1 cellular context compared by ENCODE assay signal in the genomic region with DNA sequence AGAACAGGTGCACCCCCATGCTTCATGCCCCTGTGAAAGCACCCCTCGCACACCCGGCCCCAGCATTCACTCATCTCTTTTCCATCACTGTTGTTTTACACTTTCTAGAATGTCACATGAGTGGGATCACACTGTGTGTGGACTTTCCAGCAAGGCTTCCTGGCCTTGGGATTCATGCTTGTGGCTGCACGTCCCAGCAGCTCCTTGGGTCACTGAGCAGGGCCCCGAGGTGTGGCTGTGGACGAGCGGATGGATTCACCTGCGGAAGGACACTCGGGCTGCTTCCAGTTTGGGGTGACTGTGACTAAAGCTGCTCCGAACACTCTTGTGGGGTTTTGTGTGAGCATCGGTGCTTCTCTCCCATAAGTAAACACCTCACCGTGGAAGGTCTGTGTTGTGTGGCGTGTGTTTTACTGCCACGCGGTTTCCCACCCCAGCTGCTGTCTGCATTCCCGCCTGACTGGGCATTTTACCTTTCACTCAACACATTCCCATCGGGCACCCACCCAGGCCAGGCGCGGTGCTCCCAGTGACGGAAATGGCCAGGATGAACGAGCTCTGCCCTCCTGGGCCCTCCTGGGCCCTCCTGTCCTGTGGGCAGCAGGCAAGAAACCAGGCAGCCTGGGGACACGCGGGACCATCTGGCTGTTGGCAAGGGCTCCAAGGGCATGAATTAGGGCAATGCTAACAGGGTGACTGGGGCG.
TF ChIP-seq lines count a peak whose summit lies in the region.

No MANE protein-coding gene starts in this region.

TF ChIP-seq in WTC11, 78 proteins besides CTCF, POLR2A, EP300 and RAD21 (continued from another document):
- 0 out of 2 replicates have a peak, but pooled peaks have one; percentile 16 for TF ChIP-seq FOXP1 (CRISPR knock-in tag; IDR thresholded peaks at IDR 0.05; ENCODE audit: borderline replicate concordance)
